11 cellular contexts compared by ENCODE assay signal in genomic region chrX:16167181-16167580, GRCh38. TPM values are rescaled to one million over a fixed set of nuclear protein-coding genes. Genes with fewer than 3 reads are reported as not detected.
"Had no signal": no experiment of that assay in that cellular context is flagged by ENCODE, and none has a peak within 500 bp of the region (broad histone marks: within the 10 kb centered on the region; RNA-seq: fewer than 3 reads in every experiment).

Gene MAGEB17 (plus strand): TSS chrX:16167481. CDS start chrX:16170383, 2,902 bp downstream.

- DNase-seq: GM23248, GOT3, H9, HCEC 1CT, Karpas-422 had no signal

- H3K9ac ChIP-seq: GM23248, KMS-11 had no signal

- H3K27ac ChIP-seq: GM23248, HL-60, KMS-11 had no signal

- H3K4me3 Mint-ChIP-seq: H9 had no signal

- ATAC-seq: HepG2, K562 had no signal

- H3K4me2 ChIP-seq: KMS-11 had no signal

- H2AFZ ChIP-seq: GM23248 had no signal

- H3K4me3 ChIP-seq: GM23248, K562 had no signal

RNA-seq across cellular contexts. Expression of gene MAGEB17, which starts in this region (rescaled TPM):
- total RNA-seq: GM23248, H4, HepG2, HT1080 had no signal
- polyA plus RNA-seq: GM23248, HepG2 had no signal
